Comparison of ENCODE assay signal across 9 cellular contexts in the genomic region with DNA sequence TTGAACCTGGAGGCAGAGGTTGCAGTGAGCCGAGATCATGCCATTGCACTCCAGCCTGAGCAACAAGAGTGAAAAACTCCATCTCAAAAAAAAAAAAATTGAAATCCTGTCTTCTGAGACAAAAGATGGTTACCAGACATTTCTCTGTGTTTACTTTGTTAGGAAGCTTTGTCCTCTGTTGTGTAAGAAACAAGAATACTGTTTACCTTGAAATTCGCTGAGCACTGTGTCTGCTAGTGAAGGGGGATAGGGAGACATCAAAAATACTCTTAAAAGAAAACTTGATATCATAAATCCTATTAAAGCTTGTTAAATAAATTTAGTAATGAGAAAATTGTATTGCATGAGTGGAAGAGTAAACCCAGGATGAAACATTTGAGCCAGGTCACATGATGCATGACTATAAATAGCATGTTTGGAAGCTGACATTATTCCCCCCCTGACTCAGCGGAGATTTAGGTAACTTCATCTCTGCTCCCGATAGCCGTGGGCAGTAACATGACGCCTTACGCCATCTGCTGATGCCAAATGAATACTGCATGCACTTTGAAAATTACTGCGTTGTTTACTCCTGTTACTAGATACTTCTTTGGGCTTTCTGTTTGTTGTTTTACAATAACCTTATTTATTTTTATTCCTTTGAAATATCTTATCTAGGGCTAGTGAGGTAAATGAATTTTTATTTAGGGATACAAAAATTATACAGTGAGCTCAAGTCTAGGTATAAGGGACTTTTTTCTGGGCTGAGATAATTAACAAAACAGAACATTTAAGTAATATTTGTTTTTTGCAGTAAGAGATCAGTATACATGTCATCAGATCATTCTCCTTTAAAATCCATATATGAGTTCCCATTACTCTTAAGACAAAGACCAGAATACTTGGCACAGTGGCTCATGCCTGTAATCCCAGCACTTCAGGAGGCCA.
DNase-seq lines count a peak whose midpoint lies in the region; ATAC-seq and TF ChIP-seq lines count a peak whose summit lies in the region.
"Had no signal": no experiment of that assay in that cellular context is flagged by ENCODE, and none has a peak within 500 bp of the region (broad histone marks: within the 10 kb centered on the region; RNA-seq: fewer than 3 reads in every experiment).

No MANE protein-coding gene starts in this region.

- H3K27me3 ChIP-seq in CD4-positive, alpha-beta memory T cell (ENCODE audit: insufficient read depth, low read length) = no peaks in the 10 kb centered on the region
- H3K27me3 ChIP-seq in right atrium auricular region = no peaks in the 10 kb centered on the region

- intact Hi-C loops in CD4-positive, alpha-beta memory T cell (cut with micrococcal nuclease) = loop anchor here (10.0 kb wide), 1 partner anchor 1134 kb away; no protein-coding TSS in a partner anchor
- intact Hi-C loops in sciatic nerve (cut with DNase I) = loop anchor here (5.0 kb wide), 1 partner anchor 183 kb away; no protein-coding TSS in a partner anchor

- no peaks in the 10 kb centered on the region for H3K36me3 ChIP-seq in CD4-positive, alpha-beta memory T cell (ENCODE audit: insufficient read depth, low read length)
- peaks cover 5% of the 10 kb centered on the region for H3K36me3 ChIP-seq in right atrium auricular region

- H3K9me3 Mint-ChIP-seq in CD4-positive, alpha-beta memory T cell = no peaks in the 10 kb centered on the region
- H3K9me3 Mint-ChIP-seq: T-helper 1 cell treated with Interleukin-12 subunit alpha and Interleukin-12 subunit beta and Interleukin-4 antibody, amounts not matched to agents 30 μg/mL and 1 μg/mL, for 36 hours had no signal

- CTCF ChIA-PET in CD4-positive, alpha-beta memory T cell (lab: Charles Lee; ENCODE audit: partially characterized antibody) = interaction anchor here (0.7 to 15.0 kb wide), 31 partner anchors 8 to 1484 kb away, joined by 3 to 360 read pairs (median 4); no protein-coding TSS in a partner anchor

- H3K27me3 Mint-ChIP-seq in CD4-positive, alpha-beta memory T cell = peaks cover 3 to 4% of the 10 kb centered on the region in 2 donors

- no peak overlapping the region for H3K27ac ChIP-seq in CD4-positive, alpha-beta memory T cell (ENCODE audit: low read depth, low read length)
- peak overlapping the region; percentile 69 to 80 for H3K27ac ChIP-seq in right atrium auricular region

- no peak overlapping the region for H3K4me3 Mint-ChIP-seq in CD4-positive, alpha-beta memory T cell
- H3K4me3 Mint-ChIP-seq: T-helper 1 cell treated with Interleukin-12 subunit alpha and Interleukin-12 subunit beta and Interleukin-4 antibody, amounts not matched to agents 30 μg/mL and 1 μg/mL, for 36 hours had no signal

- no peaks in the 10 kb centered on the region for H3K4me1 ChIP-seq in CD4-positive, alpha-beta memory T cell (ENCODE audit: insufficient read depth, low read length)
- peaks cover 0 to 34% of the 10 kb centered on the region in 2 donors for H3K4me1 ChIP-seq in right atrium auricular region

- no peaks in the 10 kb centered on the region for H3K9me3 ChIP-seq in CD4-positive, alpha-beta memory T cell (ENCODE audit: control insufficient read depth in 1 of 2, low read length in 2 of 2)
- no peaks in the 10 kb centered on the region for H3K9me3 ChIP-seq in right atrium auricular region

- H3K4me1 Mint-ChIP-seq in CD4-positive, alpha-beta memory T cell = peaks cover 0 to 2% (median 0%) of the 10 kb centered on the region in 4 donors

- no peaks in the 10 kb centered on the region for H3K36me3 Mint-ChIP-seq in CD4-positive, alpha-beta memory T cell

- H3K4me3 ChIP-seq in CD4-positive, alpha-beta memory T cell (ENCODE audit: low read length in 2 of 2) = no peak overlapping the region
- H3K4me3 ChIP-seq in right atrium auricular region = no peak overlapping the region

- POLR2A ChIA-PET in CD4-positive, alpha-beta memory T cell (lab: Charles Lee; ENCODE audit: partially characterized antibody) = interaction anchor here (0.6 to 1.3 kb wide), 2 partner anchors 182 to 689 kb away, joined by 3 read pairs; no protein-coding TSS in a partner anchor

- in situ Hi-C loops in SK-MEL-5 (cut with HindIII; ENCODE audit: low pct_unique_long_range_greater_than_20kb, low sequenced_read_pairs) = no loop called here

- peak; percentile 75 to 94 for TF ChIP-seq CTCF in right atrium auricular region (IDR thresholded peaks at IDR 0.05)

- ATAC-seq in GM21717 (IDR thresholded peaks at IDR 0.05; ENCODE audit: unreplicated experiment) = peak; percentile 72
- ATAC-seq in sciatic nerve = peak; percentile 96
- no peak for ATAC-seq in HG03108 (IDR thresholded peaks at IDR 0.05; ENCODE audit: unreplicated experiment)

- peak overlapping the region in 1 of 7 donors; percentile 28 for H3K27ac Mint-ChIP-seq in CD4-positive, alpha-beta memory T cell
- H3K27ac Mint-ChIP-seq: T-helper 1 cell treated with Interleukin-12 subunit alpha and Interleukin-12 subunit beta and Interleukin-4 antibody, amounts not matched to agents 30 μg/mL and 1 μg/mL, for 36 hours had no signal

- DNase-seq in CD4-positive, alpha-beta memory T cell = peak; percentile 34 to 50 (median 47)
- DNase-seq in NCI-H1048 (lab: John Stamatoyannopoulos, UW) (peak; percentile 47), SK-MEL-5 (ENCODE audit: low read depth, low spot score) (peak; percentile 86), amniotic stem cell (lab: John Stamatoyannopoulos, UW) (peak; percentile 85), right atrium auricular region (ENCODE audit: low spot score) (peak; percentile 88), sciatic nerve (ENCODE audit: low spot score) (peak; percentile 66)
